Comparison of ENCODE assay signal across 5 cellular contexts in the genomic region with DNA sequence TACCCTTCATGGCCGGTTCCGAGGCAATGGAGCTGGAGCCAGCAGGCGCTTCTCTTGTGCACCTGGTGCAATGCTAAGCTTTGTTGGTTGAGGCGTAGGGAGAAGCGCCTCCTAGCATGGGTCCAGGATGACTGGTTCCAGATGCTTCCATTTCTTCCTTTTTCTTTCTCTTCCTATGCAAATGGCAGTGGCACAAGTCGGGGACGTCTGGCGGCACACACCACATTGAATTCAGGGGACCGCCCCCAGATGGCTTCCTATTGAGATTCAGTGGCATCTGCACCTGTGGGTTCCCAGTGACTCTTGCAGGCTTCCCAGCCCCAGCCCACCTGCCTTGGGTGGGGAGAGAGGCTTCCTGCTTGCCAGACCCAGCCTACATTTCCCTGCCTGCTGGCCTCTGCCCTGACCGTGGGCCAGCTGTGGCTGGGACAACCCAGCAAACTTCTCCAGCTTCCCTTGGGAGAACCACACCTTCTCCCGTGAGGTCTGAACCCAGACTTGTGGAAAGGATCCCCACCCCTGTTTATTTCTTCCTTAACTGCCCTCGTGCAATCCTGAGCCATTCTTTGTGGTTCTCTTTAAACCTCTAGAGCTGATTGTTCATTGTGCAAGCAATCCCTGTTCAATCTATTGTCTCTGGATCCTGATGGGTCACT. TPM values are rescaled to one million over a fixed set of nuclear protein-coding genes. Genes with fewer than 3 reads are reported as not detected.
"Had no signal": no experiment of that assay in that cellular context is flagged by ENCODE, and none has a peak within 500 bp of the region (broad histone marks: within the 10 kb centered on the region; RNA-seq: fewer than 3 reads in every experiment).

No MANE protein-coding gene starts in this region.

RNA-seq across cellular contexts. Expression of gene OBP2B, which starts 8.4 kb away (rescaled TPM):
- total RNA-seq: K562, M059J, Right ventricle myocardium superior, SJSA1 had no signal
- polyA plus RNA-seq: IgD-negative memory B cell, K562 had no signal

RNA-seq across cellular contexts. Expression of gene GBGT1, which starts 53.7 kb away (rescaled TPM):
- total RNA-seq: SJSA1 had no signal

RNA-seq across cellular contexts. Expression of gene ABO, which starts 57.5 kb away (rescaled TPM):
- total RNA-seq: M059J, SJSA1 had no signal
- polyA plus RNA-seq: IgD-negative memory B cell had no signal
